ENCODE assay signal across 2 cellular contexts in genomic region chr15:94739639-94740038, GRCh38.
TF ChIP-seq lines count a peak whose summit lies in the region.

No MANE protein-coding gene starts in this region.

TF ChIP-seq in K562, 482 proteins besides CTCF, POLR2A, EP300 and RAD21:
- TF ChIP-seq ADNP (tag; IDR thresholded peaks at IDR 0.05) = 0 out of 2 replicates have a peak, but pooled peaks have one; percentile 17
- TF ChIP-seq RBM25 (IDR thresholded peaks at IDR 0.05; ENCODE audit: low read depth, low read length, severe bottlenecking) = peak; percentile 93
- no peak for TF ChIP-seq ZNF175 (CRISPR knock-in tag; IDR thresholded peaks at IDR 0.05; ENCODE audit: low read depth)
- TF ChIP-seq ZBTB33 (CRISPR knock-in tag; IDR thresholded peaks at IDR 0.05) = no peak
- TF ChIP-seq OTX1 (CRISPR knock-in tag; IDR thresholded peaks at IDR 0.05) = no peak
- no peak for TF ChIP-seq SP1 (CRISPR knock-in tag; IDR thresholded peaks at IDR 0.05)
- peak; percentile 50 for TF ChIP-seq ZFP36 (IDR thresholded peaks at IDR 0.05; ENCODE audit: low read depth, low read length, partially characterized antibody)
- TF ChIP-seq ZNF75A (CRISPR knock-in tag; IDR thresholded peaks at IDR 0.05) = no peak
- TF ChIP-seq BCOR (IDR thresholded peaks at IDR 0.05) = peak; percentile 42; the same call in 1 of the 2 replicates
- TF ChIP-seq KDM1A (IDR thresholded peaks at IDR 0.05) = 0 out of 4 replicates have a peak, but pooled peaks of 1 of the 2 experiments have one; percentile 16

TF ChIP-seq in H1, 55 proteins besides CTCF, POLR2A, EP300 and RAD21:
- no peak for TF ChIP-seq SIRT6 (IDR thresholded peaks at IDR 0.05; ENCODE audit: low read length)
- TF ChIP-seq KDM1A (IDR thresholded peaks at IDR 0.05; ENCODE audit: borderline replicate concordance, low read length) = peak; percentile 80
